In genomic region chr7:111752022-111752582, GRCh38 we compare ENCODE assay signal across 8 cellular contexts.
DNase-seq lines count a peak whose midpoint lies in the region; ATAC-seq and TF ChIP-seq lines count a peak whose summit lies in the region.

No MANE protein-coding gene starts in this region.

- CTCF ChIA-PET in A673 (lab: Charles Lee) = interaction anchor here (0.6 to 2.1 kb wide), 3 partner anchors 23 to 155 kb away, joined by 4 to 15 read pairs (median 5); no protein-coding TSS in a partner anchor

- intact Hi-C loops in A673 (cut with micrococcal nuclease; ENCODE audit: unreplicated experiment) = loop anchor here (5.0 kb wide), 1 partner anchor 455 kb away; the partner anchor contains the start of genes DOCK4 and ZNF277
- intact Hi-C loops in lower lobe of right lung (cut with DNase I) = no loop called here

- peak; percentile 94 for TF ChIP-seq CTCF in A673 (conservative IDR thresholded peaks at IDR 0.05; ENCODE audit: low read depth, low read length)
- peak; percentile 78 for TF ChIP-seq CTCF in WERI-Rb-1 (IDR thresholded peaks at IDR 0.05; ENCODE audit: low read depth, low read length)
- peak; percentile 78 for TF ChIP-seq CTCF in lower lobe of right lung (IDR thresholded peaks at IDR 0.05)

- H3K27ac ChIP-seq in A673 (ENCODE audit: low read depth, low read length, poor library complexity, severe bottlenecking) (no peak overlapping the region), WERI-Rb-1 (no peak overlapping the region), lower lobe of right lung (no peak overlapping the region)

- H3K27me3 ChIP-seq in A673 (replicated peaks; ENCODE audit: insufficient read depth, low read depth, low read length, poor library complexity) (no peaks in the 10 kb centered on the region), WERI-Rb-1 (ENCODE audit: insufficient read depth, low read depth, severe bottlenecking) (no peaks in the 10 kb centered on the region), lower lobe of right lung (ENCODE audit: low read depth) (no peaks in the 10 kb centered on the region)

- peaks cover 10% of the 10 kb centered on the region for H3K4me1 ChIP-seq in A673 (ENCODE audit: insufficient read depth, low read length, poor library complexity, severe bottlenecking)
- H3K4me1 ChIP-seq in lower lobe of right lung = no peaks in the 10 kb centered on the region

- POLR2A ChIA-PET in A673 (lab: Charles Lee; ENCODE audit: low non-redundant PET) = no interaction called here

- DNase-seq in A673 (ENCODE audit: low spot score) (peak; percentile 75), NCI-H2029 (lab: John Stamatoyannopoulos, UW) (peak; percentile 45), WERI-Rb-1 (peak; percentile 69), cerebellar cortex (ENCODE audit: low spot score) (peak; percentile 41), lower lobe of right lung (peak; percentile 66)
- peak; percentile 1 to 25 for DNase-seq in stimulated activated CD8-positive, alpha-beta memory T cell treated with anti-CD3 and anti-CD28 coated beads, Interleukin-7, amount 100 ng/mL, for 4 hours (ENCODE audit: low read depth in 2 of 2)

- no peaks in the 10 kb centered on the region for H3K9me3 ChIP-seq in A673 (ENCODE audit: low read depth, low read length, poor library complexity, severe bottlenecking)
- H3K9me3 ChIP-seq in WERI-Rb-1 (ENCODE audit: severe bottlenecking) = no peaks in the 10 kb centered on the region
- H3K9me3 ChIP-seq in lower lobe of right lung = no peaks in the 10 kb centered on the region

- ATAC-seq in GM18502 (IDR thresholded peaks at IDR 0.05; ENCODE audit: poor library complexity, unreplicated experiment) = peak; percentile 93
- ATAC-seq in HG02884 (IDR thresholded peaks at IDR 0.05; ENCODE audit: unreplicated experiment) = peak; percentile 98
- ATAC-seq in lower lobe of right lung = peak; percentile 58 to 74

- no peak overlapping the region for H3K4me3 ChIP-seq in A673 (ENCODE audit: low read depth, low read length, poor library complexity, severe bottlenecking)
- H3K4me3 ChIP-seq in WERI-Rb-1 (ENCODE audit: low read depth, low read length) = no peak overlapping the region
- no peak overlapping the region for H3K4me3 ChIP-seq in lower lobe of right lung

- H3K36me3 ChIP-seq in A673 (ENCODE audit: insufficient read depth, low read length, poor library complexity, severe bottlenecking) (no peaks in the 10 kb centered on the region), WERI-Rb-1 (no peaks in the 10 kb centered on the region), lower lobe of right lung (peaks cover 28% of the 10 kb centered on the region)

- BruUV-seq in A673 (replicated peaks; lab: Mats Ljungman, UMichigan) = no TSS peak

Comparison
In these comparisons a context has a peak if more than half of its experiments do, and no peak if none do; other contexts are left out.
1. DNase-seq: peak in every context shown above with its lines; median percentile 75 in A673; 69 in WERI-Rb-1; 66 in lower lobe of right lung; 45 in NCI-H2029; 41 in cerebellar cortex; 13 in stimulated activated CD8-positive, alpha-beta memory T cell treated with anti-CD3 and anti-CD28 coated beads, Interleukin-7, amount 100 ng/mL, for 4 hours.